ENCODE assay signal across 13 cellular contexts in genomic region chr6:12114055-12114503, GRCh38.
DNase-seq lines count a peak whose midpoint lies in the region; ATAC-seq and TF ChIP-seq lines count a peak whose summit lies in the region.
"Had no signal": no experiment of that assay in that cellular context is flagged by ENCODE, and none has a peak within 500 bp of the region (broad histone marks: within the 10 kb centered on the region; RNA-seq: fewer than 3 reads in every experiment).

No MANE protein-coding gene starts in this region.

- no peaks in the 10 kb centered on the region for H3K27me3 Mint-ChIP-seq in dendritic cell treated with granulocyte-macrophage colony-stimulating factor and Interleukin-4, amounts not matched to agents 40 ng/mL and 50 ng/mL, for 4 days
- H3K27me3 Mint-ChIP-seq: CD8-positive, alpha-beta memory T cell had no signal

- peaks cover 35% of the 10 kb centered on the region for H3K4me1 Mint-ChIP-seq in dendritic cell treated with granulocyte-macrophage colony-stimulating factor and Interleukin-4, amounts not matched to agents 40 ng/mL and 50 ng/mL, for 4 days (ENCODE audit: low read depth)

- H3K9me3 Mint-ChIP-seq in dendritic cell treated with granulocyte-macrophage colony-stimulating factor and Interleukin-4, amounts not matched to agents 40 ng/mL and 50 ng/mL, for 4 days, result no peaks in the 10 kb centered on the region

- no peaks in the 10 kb centered on the region for H3K9me3 ChIP-seq in effector memory CD4-positive, alpha-beta T cell (ENCODE audit: control insufficient read depth, low read length)
- H3K9me3 ChIP-seq: adrenal gland had no signal

- H3K36me3 ChIP-seq in GM06990 (ENCODE audit: control insufficient read depth, insufficient read depth, low read length), result peaks cover 5% of the 10 kb centered on the region
- no peaks in the 10 kb centered on the region for H3K36me3 ChIP-seq in effector memory CD4-positive, alpha-beta T cell (ENCODE audit: control insufficient read depth, insufficient read depth, low read length)
- H3K36me3 ChIP-seq: adrenal gland had no signal

- intact Hi-C loops in dendritic cell treated with granulocyte-macrophage colony-stimulating factor and Interleukin-4, amounts not matched to agents 40 ng/mL and 50 ng/mL, for 4 days (cut with micrococcal nuclease), result no loop called here

- peak; percentile 39 for DNase-seq in GM06990 (ENCODE audit: extremely low read depth, insufficient read length)
- DNase-seq in effector memory CD4-positive, alpha-beta T cell, result no peak
- DNase-seq in NCI-H1105 (lab: John Stamatoyannopoulos, UW), result no peak
- DNase-seq in NCI-H1694 (lab: John Stamatoyannopoulos, UW), result no peak
- DNase-seq: activated CD4-positive, alpha-beta T cell treated with anti-CD3 and anti-CD28 coated beads, Interleukin-2, amount 50 U/mL, for 1 hour; adrenal gland; CD8-positive, alpha-beta memory T cell; NCI-H2107; NK-92 treated with Interleukin-12 subunit alpha and Interleukin-12 subunit beta, amount 100 ng/mL, for 24 hours had no signal

- H3K4me3 ChIP-seq in GM06990 (replicated peaks; ENCODE audit: low read depth, low read length), result peak overlapping the region; percentile 16; the same call in 1 of the 2 replicates
- H3K4me3 ChIP-seq in effector memory CD4-positive, alpha-beta T cell (ENCODE audit: insufficient read depth, low read depth, low read length, poor library complexity, severe bottlenecking), result no peak overlapping the region
- H3K4me3 ChIP-seq: adrenal gland had no signal

- no peak overlapping the region for H3K4me3 Mint-ChIP-seq in dendritic cell treated with granulocyte-macrophage colony-stimulating factor and Interleukin-4, amounts not matched to agents 40 ng/mL and 50 ng/mL, for 4 days

- ATAC-seq in GM18868 (IDR thresholded peaks at IDR 0.05; ENCODE audit: unreplicated experiment), result peak; percentile 39
- peak; percentile 33 for ATAC-seq in HG03175 (IDR thresholded peaks at IDR 0.05; ENCODE audit: unreplicated experiment)
- no peak for ATAC-seq in HG03521 (IDR thresholded peaks at IDR 0.05; ENCODE audit: unreplicated experiment)

- TF ChIP-seq CTCF in GM06990 (IDR thresholded peaks at IDR 0.05; ENCODE audit: insufficient read depth, low read length, poor library complexity, severe bottlenecking), result no peak

- peak overlapping the region; percentile 21 for H3K27ac Mint-ChIP-seq in dendritic cell treated with granulocyte-macrophage colony-stimulating factor and Interleukin-4, amounts not matched to agents 40 ng/mL and 50 ng/mL, for 4 days

- H3K27me3 ChIP-seq in GM06990 (replicated peaks; ENCODE audit: control insufficient read depth, insufficient read depth, low read length), result no peaks in the 10 kb centered on the region
- H3K27me3 ChIP-seq in effector memory CD4-positive, alpha-beta T cell (replicated peaks; ENCODE audit: control insufficient read depth, insufficient read depth, low read length, poor library complexity, severe bottlenecking), result no peaks in the 10 kb centered on the region
- H3K27me3 ChIP-seq: adrenal gland had no signal

- peaks cover 17% of the 10 kb centered on the region for H3K36me3 Mint-ChIP-seq in dendritic cell treated with granulocyte-macrophage colony-stimulating factor and Interleukin-4, amounts not matched to agents 40 ng/mL and 50 ng/mL, for 4 days (ENCODE audit: low read depth)

- H3K4me1 ChIP-seq in effector memory CD4-positive, alpha-beta T cell (ENCODE audit: control insufficient read depth, insufficient read depth, low read length, poor library complexity, severe bottlenecking), result peaks cover 6% of the 10 kb centered on the region
- H3K4me1 ChIP-seq: adrenal gland had no signal

- H3K27ac ChIP-seq in effector memory CD4-positive, alpha-beta T cell (ENCODE audit: insufficient read depth, low read length, poor library complexity, severe bottlenecking), result no peak overlapping the region
- H3K27ac ChIP-seq: adrenal gland had no signal
